In the genomic region with DNA sequence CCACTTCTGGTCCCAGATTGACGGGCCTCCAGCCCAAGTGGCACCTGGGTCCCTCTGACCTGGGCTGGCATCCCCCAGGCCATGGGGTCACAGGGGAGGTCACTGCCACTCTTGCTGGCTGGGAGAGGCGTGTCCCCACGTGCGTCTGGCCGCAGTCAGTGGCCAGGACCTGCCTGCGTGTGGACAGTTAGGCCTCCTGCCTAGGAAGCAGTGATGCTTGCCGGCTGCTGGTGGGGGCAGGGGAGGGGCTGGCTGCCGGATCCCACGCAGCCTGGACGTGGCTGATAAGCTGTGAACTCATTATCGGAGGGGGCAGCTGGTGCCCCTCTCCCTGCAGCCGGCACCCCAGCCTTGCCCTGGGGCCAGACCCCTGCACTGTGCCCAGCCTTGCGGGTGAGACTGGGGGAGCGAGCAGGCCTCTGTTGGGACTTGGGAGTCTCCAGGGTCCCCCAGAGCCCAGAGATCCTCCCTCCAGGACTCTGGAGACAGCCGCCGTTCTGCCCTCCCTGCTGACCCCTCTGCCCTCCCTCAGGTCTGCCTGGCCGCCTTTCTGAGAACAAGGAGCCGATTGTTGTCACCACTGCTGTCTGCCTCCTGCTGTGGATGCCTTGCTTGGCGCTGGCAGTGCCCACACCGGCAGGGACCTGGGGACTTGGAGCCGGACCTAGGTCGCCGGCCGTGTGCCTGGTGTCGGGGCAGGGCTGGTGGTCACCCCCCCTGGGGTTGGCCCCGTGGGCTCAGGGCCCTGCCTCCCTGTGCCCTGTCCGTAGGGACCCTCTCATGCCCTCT, we compare ENCODE assay signal across 1 cellular context.
TF ChIP-seq lines count a peak whose summit lies in the region.

No MANE protein-coding gene starts in this region.

TF ChIP-seq in H1, 55 proteins besides CTCF, POLR2A, EP300 and RAD21 (continued from another document):
- TF ChIP-seq POU5F1 (IDR thresholded peaks at IDR 0.05; ENCODE audit: low read depth, low read length) (no peak), SIX5 (IDR thresholded peaks at IDR 0.05; ENCODE audit: low read depth, low read length) (no peak), SAP30 (IDR thresholded peaks at IDR 0.05; ENCODE audit: insufficient read depth, insufficient replicate concordance, low read length) (no peak), SUZ12 (IDR thresholded peaks at IDR 0.05; ENCODE audit: low read length) (no peak), TEAD4 (IDR thresholded peaks at IDR 0.05; ENCODE audit: low read depth, low read length) (no peak), NANOG (IDR thresholded peaks at IDR 0.05; ENCODE audit: insufficient read depth, low read depth, low read length, poor library complexity, severe bottlenecking) (no peak), JUN (IDR thresholded peaks at IDR 0.05; ENCODE audit: low read depth, low read length) (no peak), KDM1A (IDR thresholded peaks at IDR 0.05; ENCODE audit: borderline replicate concordance, low read length) (no peak), HDAC6 (IDR thresholded peaks at IDR 0.05; ENCODE audit: low read depth, low read length) (no peak)
- TF ChIP-seq, protein P1, sequence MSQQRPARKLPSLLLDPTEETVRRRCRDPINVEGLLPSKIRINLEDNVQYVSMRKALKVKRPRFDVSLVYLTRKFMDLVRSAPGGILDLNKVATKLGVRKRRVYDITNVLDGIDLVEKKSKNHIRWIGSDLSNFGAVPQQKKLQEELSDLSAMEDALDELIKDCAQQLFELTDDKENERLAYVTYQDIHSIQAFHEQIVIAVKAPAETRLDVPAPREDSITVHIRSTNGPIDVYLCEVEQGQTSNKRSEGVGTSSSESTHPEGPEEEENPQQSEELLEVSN (IDR thresholded peaks at IDR 0.05), result no peak
